23 cellular contexts compared by ENCODE assay signal in genomic region chr20:59764037-59764436, GRCh38.
"Had no signal": no experiment of that assay in that cellular context is flagged by ENCODE, and none has a peak within 500 bp of the region (broad histone marks: within the 10 kb centered on the region; RNA-seq: fewer than 3 reads in every experiment).

No MANE protein-coding gene starts in this region.

- ATAC-seq: foreskin keratinocyte, gastroesophageal sphincter, heart left ventricle, left cardiac atrium, lower lobe of right lung, mucosa of descending colon had no signal

- H3K4me1 ChIP-seq: esophagus muscularis mucosa, foreskin keratinocyte, gastroesophageal sphincter, heart left ventricle, left ventricle myocardium inferior, lower lobe of right lung had no signal

- H2AFZ ChIP-seq: hepatocyte had no signal

- FAIRE-seq: colon, endothelial cell of umbilical vein, frontal cortex, islet of Langerhans, keratinocyte had no signal

- H3K27me3 ChIP-seq: dorsolateral prefrontal cortex, foreskin keratinocyte, heart left ventricle had no signal

- H3K4me3 ChIP-seq: coronary artery, dorsolateral prefrontal cortex, esophagus muscularis mucosa, gastroesophageal sphincter, heart left ventricle, hepatocyte, left ventricle myocardium inferior, lower lobe of right lung, mucosa of descending colon had no signal

- DNase-seq: dermis blood vessel endothelial cell; dorsolateral prefrontal cortex; effector CD4-positive, alpha-beta T cell; effector memory CD4-positive, alpha-beta T cell; foreskin keratinocyte; heart left ventricle; hypothalamus; immature natural killer cell; left cardiac atrium; left ventricle myocardium inferior; lower lobe of right lung; mesenchymal stem cell; mucosa of descending colon; naive B cell had no signal

- H3K36me3 ChIP-seq: esophagus muscularis mucosa, gastroesophageal sphincter, heart left ventricle, left ventricle myocardium inferior, lower lobe of right lung had no signal

- H3K9me3 ChIP-seq: esophagus muscularis mucosa, gastroesophageal sphincter, heart left ventricle, left ventricle myocardium inferior, lower lobe of right lung, mucosa of descending colon had no signal

- H3K4me2 ChIP-seq: hepatocyte had no signal

- H3K27ac ChIP-seq: coronary artery, dorsolateral prefrontal cortex, esophagus muscularis mucosa, foreskin keratinocyte, gastroesophageal sphincter, heart left ventricle, hepatocyte, left ventricle myocardium inferior, lower lobe of right lung had no signal

- H3K79me2 ChIP-seq: hepatocyte had no signal
